In genomic region chr11:116791002-116791812, GRCh38 we compare ENCODE assay signal across 8 cellular contexts.
A peak's percentile ranks its signal among the peaks of the same experiment; 100 is the strongest.
DNase-seq lines count a peak whose midpoint lies in the region; ATAC-seq lines count a peak whose summit lies in the region.

No MANE protein-coding gene starts in this region.

- peak; percentile 40 to 65 (median 59) for DNase-seq in NCI-H1417 (lab: John Stamatoyannopoulos, UW)
- no peak for DNase-seq in NCI-H1417 treated with DMSO at 0.1 percent for 48 hours (lab: John Stamatoyannopoulos, UW)
- DNase-seq in NCI-H2107 (lab: John Stamatoyannopoulos, UW), result peak; percentile 28
- peak; percentile 46 to 65 (median 58) for DNase-seq in activated CD4-positive, CD25-positive, alpha-beta regulatory T cell (lab: John Stamatoyannopoulos, UW)
- peak; percentile 69 to 93 for DNase-seq in T47D (ENCODE audit: low read depth in 1 of 2, low spot score in 1 of 2)
- peak; percentile 82 for DNase-seq in inferior parietal cortex (ENCODE audit: extremely low spot score)
- DNase-seq in stimulated activated CD4-positive, alpha-beta T cell treated with anti-CD3 and anti-CD28 coated beads, Interleukin-12 subunit alpha, Interleukin-12 subunit beta, amount 100 ng/mL, for 48 hours (ENCODE audit: low read depth in 2 of 3, low spot score in 1 of 3), result peak; percentile 60 to 77 (median 72)

- in situ Hi-C loops in T47D (cut with HindIII; ENCODE audit: low pct_unique_long_range_greater_than_20kb, low sequenced_read_pairs), result no loop called here

- ATAC-seq in GM18861 (IDR thresholded peaks at IDR 0.05; ENCODE audit: unreplicated experiment), result no peak
